1 cellular context compared by ENCODE assay signal in genomic region chr2:232685391-232685790, GRCh38. TPM values are rescaled to one million over a fixed set of nuclear protein-coding genes. Genes with fewer than 3 reads are reported as not detected.
"Had no signal": no experiment of that assay in that cellular context is flagged by ENCODE, and none has a peak within 500 bp of the region (broad histone marks: within the 10 kb centered on the region; RNA-seq: fewer than 3 reads in every experiment).

No MANE protein-coding gene starts in this region.

RNA-seq across cellular contexts. Expression of gene EFHD1, which starts 52.0 kb away (rescaled TPM):
- total RNA-seq: bronchial epithelial cell had no signal
